8 cellular contexts compared by ENCODE assay signal in the genomic region with DNA sequence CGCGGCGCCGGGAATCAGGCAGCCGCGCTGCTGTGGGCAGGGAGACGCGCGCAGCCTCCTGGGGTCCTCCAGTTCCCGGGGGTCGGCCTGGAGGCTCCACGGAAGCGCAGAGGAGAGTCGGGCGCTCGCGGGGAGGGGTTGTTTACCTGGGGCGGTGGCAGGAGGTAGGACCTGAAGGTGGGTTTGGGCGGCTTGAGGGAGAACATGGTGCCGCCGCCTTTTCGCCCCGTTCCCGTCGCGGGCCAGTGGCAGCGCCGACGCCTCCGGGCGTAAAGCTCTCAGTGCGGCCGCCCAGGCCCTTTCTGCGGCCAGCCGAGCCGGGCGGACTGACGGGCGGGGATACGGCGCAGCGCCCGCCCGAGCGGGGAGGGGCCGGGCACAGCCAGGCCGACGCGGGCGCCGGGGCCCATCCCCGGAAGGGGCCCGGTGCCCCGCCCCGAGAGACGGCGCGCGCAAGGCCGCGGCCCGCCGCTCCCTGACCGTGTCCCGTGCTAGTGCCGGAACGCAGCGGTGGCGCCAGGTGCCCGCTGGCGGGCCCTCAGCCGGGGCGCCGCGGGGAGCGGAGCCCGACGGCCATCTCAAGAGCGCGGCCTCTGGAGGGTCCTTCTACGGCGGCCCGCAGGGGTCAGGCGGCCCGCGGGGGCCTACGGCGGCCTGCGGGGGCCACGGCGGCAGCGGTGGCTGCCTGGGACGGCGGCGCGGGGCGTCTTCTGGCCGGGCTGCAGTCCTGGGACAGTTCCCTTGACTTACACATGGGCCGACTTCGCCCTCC. TPM values are rescaled to one million over a fixed set of nuclear protein-coding genes. Genes with fewer than 3 reads are reported as not detected.
DNase-seq lines count a peak whose midpoint lies in the region; ATAC-seq lines count a peak whose summit lies in the region.

A gene with protein sequence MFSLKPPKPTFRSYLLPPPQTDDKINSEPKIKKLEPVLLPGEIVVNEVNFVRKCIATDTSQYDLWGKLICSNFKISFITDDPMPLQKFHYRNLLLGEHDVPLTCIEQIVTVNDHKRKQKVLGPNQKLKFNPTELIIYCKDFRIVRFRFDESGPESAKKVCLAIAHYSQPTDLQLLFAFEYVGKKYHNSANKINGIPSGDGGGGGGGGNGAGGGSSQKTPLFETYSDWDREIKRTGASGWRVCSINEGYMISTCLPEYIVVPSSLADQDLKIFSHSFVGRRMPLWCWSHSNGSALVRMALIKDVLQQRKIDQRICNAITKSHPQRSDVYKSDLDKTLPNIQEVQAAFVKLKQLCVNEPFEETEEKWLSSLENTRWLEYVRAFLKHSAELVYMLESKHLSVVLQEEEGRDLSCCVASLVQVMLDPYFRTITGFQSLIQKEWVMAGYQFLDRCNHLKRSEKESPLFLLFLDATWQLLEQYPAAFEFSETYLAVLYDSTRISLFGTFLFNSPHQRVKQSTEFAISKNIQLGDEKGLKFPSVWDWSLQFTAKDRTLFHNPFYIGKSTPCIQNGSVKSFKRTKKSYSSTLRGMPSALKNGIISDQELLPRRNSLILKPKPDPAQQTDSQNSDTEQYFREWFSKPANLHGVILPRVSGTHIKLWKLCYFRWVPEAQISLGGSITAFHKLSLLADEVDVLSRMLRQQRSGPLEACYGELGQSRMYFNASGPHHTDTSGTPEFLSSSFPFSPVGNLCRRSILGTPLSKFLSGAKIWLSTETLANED (minus strand): TSS at position 328 of the 772 bp plus-strand sequence. CDS start 122 bp downstream, at position 206.

- peak; percentile 91 for ATAC-seq in HG02763 (IDR thresholded peaks at IDR 0.05; ENCODE audit: unreplicated experiment)

- peak; percentile 50 for DNase-seq in NCI-H1436 (lab: John Stamatoyannopoulos, UW)
- no peak for DNase-seq in NCI-H1436 treated with DMSO at 0.1 percent for 48 hours (lab: John Stamatoyannopoulos, UW)
- peak; percentile 13 to 55 for DNase-seq in NCI-H1930 (lab: John Stamatoyannopoulos, UW)
- peak; percentile 41 for DNase-seq in activated CD4-positive, CD25-positive, alpha-beta regulatory T cell treated with anti-CD3 and anti-CD28 coated beads, Interleukin-2, amount 50 U/mL, for 16 hours (ENCODE audit: low read depth, low spot score)
- DNase-seq in cerebellum (ENCODE audit: low spot score), result peak; percentile 84
- DNase-seq in kidney glomerular epithelial cell (lab: John Stamatoyannopoulos, UW), result peak; percentile 63
- peak; percentile 33 to 66 for DNase-seq in stimulated activated CD4-positive, alpha-beta T cell treated with anti-CD3 and anti-CD28 coated beads, Interleukin-15, amount 100 ng/mL, for 48 hours (ENCODE audit: low read depth in 2 of 2)

RNA-seq across cellular contexts. Expression of the gene that starts here (rescaled TPM):
- 16.1 TPM for total RNA-seq in cerebellum
